8 cellular contexts compared by ENCODE assay signal in the genomic region with DNA sequence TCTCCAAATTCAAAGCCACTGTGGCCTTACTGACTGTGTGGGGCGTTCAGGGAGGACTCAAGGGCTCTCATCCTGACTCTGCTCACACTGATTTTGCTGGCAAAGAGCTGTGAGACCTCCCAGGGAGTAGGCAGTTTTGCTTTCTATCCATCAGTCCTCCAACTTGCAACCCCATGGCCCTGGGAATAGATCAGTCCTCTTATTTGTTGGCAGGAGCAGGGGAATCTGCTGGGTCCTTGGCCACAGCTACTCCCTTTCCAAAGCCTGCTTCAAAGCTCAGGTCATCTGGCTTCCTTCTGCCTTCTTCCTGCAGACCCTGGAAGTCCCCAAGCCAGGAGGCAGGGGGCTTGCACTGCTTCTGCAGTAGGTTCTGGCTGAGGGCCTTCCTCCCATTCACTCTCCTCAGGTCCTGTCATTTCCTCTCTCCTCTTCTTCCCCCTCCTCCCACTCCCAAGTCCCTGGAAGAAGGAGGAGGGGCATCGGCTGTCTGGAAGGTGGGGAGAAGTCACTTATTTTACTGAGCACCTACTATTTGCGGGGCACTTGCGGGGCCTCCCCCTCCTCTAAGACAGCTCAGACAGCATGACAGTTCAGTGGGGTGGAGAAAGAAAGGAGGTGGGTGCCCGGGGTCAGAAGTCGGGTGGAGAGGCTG. TPM values are rescaled to one million over a fixed set of nuclear protein-coding genes. Genes with fewer than 3 reads are reported as not detected.
A peak's percentile ranks its signal among the peaks of the same experiment; 100 is the strongest.
DNase-seq lines count a peak whose midpoint lies in the region; ATAC-seq and TF ChIP-seq lines count a peak whose summit lies in the region.

No MANE protein-coding gene starts in this region.

- ATAC-seq in CD4-positive, alpha-beta T cell (ENCODE audit: poor library complexity) = no peak
- ATAC-seq in natural killer cell treated with Interleukin-12 subunit alpha and Interleukin-12 subunit beta and Interleukin-15 and Interleukin-18, amount 100 ng/mL, for 72 hours = peak in 1 of 2 donors; percentile 17
- ATAC-seq in HG03521 (IDR thresholded peaks at IDR 0.05; ENCODE audit: unreplicated experiment) (no peak), HG03095 (IDR thresholded peaks at IDR 0.05; ENCODE audit: unreplicated experiment) (no peak)

- DNase-seq in CD4-positive, alpha-beta T cell = no peak
- DNase-seq in MG63 (peak; percentile 49), HPDE6-E6E7 (ENCODE audit: extremely low spot score) (no peak), NCI-H748 treated with DMSO at 0.1 percent for 48 hours (lab: John Stamatoyannopoulos, UW) (no peak)
- no peak for DNase-seq in natural killer cell treated with Interleukin-12 subunit alpha and Interleukin-12 subunit beta and Interleukin-15 and Interleukin-18, amount 100 ng/mL, for 72 hours (ENCODE audit: low spot score)

- H3K4me1 ChIP-seq in duodenal mucosa (ENCODE audit: control insufficient read depth in 1 of 2, insufficient read depth in 2 of 2, low read length in 2 of 2) = peaks cover 13 to 22% of the 10 kb centered on the region in 2 donors

- H3K36me3 ChIP-seq in MG63 = no peaks in the 10 kb centered on the region
- no peaks in the 10 kb centered on the region for H3K36me3 ChIP-seq in duodenal mucosa (ENCODE audit: control insufficient read depth in 1 of 2, insufficient read depth in 2 of 2, low read length in 2 of 2)

- H3K4me3 ChIP-seq in MG63 (peak overlapping the region; percentile 61), duodenal mucosa (ENCODE audit: low read depth in 1 of 2, low read length in 2 of 2) (peak overlapping the region; percentile 46 to 62)

- no peaks in the 10 kb centered on the region for H3K9me3 ChIP-seq in CD4-positive, alpha-beta T cell (ENCODE audit: control insufficient read depth, low read length)
- H3K9me3 ChIP-seq in MG63 (no peaks in the 10 kb centered on the region), duodenal mucosa (ENCODE audit: control insufficient read depth in 1 of 2, low read length in 2 of 2) (no peaks in the 10 kb centered on the region)

- intact Hi-C loops in CD4-positive, alpha-beta T cell (cut with DNase I, micrococcal nuclease) = no loop called here

- H3K9ac ChIP-seq in duodenal mucosa (ENCODE audit: low read depth in 1 of 2, low read length in 2 of 2) = peak overlapping the region in 1 of 2 donors; percentile 16

- H3K27ac ChIP-seq in CD4-positive, alpha-beta T cell (ENCODE audit: low read depth, low read length) = no peak overlapping the region
- H3K27ac ChIP-seq in duodenal mucosa (ENCODE audit: low read depth, low read length) = no peak overlapping the region

- H3K27ac Mint-ChIP-seq in CD4-positive, alpha-beta T cell = no peak overlapping the region
- no peak overlapping the region for H3K27ac Mint-ChIP-seq in natural killer cell treated with Interleukin-12 subunit alpha and Interleukin-12 subunit beta and Interleukin-15 and Interleukin-18, amount 100 ng/mL, for 72 hours

- peaks cover under 1% of the 10 kb centered on the region for H3K36me3 Mint-ChIP-seq in CD4-positive, alpha-beta T cell (ENCODE audit: low read depth)
- no peaks in the 10 kb centered on the region for H3K36me3 Mint-ChIP-seq in natural killer cell treated with Interleukin-12 subunit alpha and Interleukin-12 subunit beta and Interleukin-15 and Interleukin-18, amount 100 ng/mL, for 72 hours

- peaks cover 78% of the 10 kb centered on the region for H3K27me3 Mint-ChIP-seq in CD4-positive, alpha-beta T cell
- H3K27me3 Mint-ChIP-seq in natural killer cell treated with Interleukin-12 subunit alpha and Interleukin-12 subunit beta and Interleukin-15 and Interleukin-18, amount 100 ng/mL, for 72 hours = peaks cover 52 to 53% of the 10 kb centered on the region in 2 donors

- peaks cover 40% of the 10 kb centered on the region for H3K27me3 ChIP-seq in CD4-positive, alpha-beta T cell (ENCODE audit: control insufficient read depth, insufficient read depth, low read length)
- H3K27me3 ChIP-seq in MG63 (no peaks in the 10 kb centered on the region), duodenal mucosa (ENCODE audit: control insufficient read depth in 1 of 2, insufficient read depth in 2 of 2, low read length in 2 of 2) (peaks cover 30 to 40% of the 10 kb centered on the region in 2 donors)

- H3K4me3 Mint-ChIP-seq in CD4-positive, alpha-beta T cell = peak overlapping the region; percentile 59
- H3K4me3 Mint-ChIP-seq in natural killer cell treated with Interleukin-12 subunit alpha and Interleukin-12 subunit beta and Interleukin-15 and Interleukin-18, amount 100 ng/mL, for 72 hours = peak overlapping the region; percentile 69

- CTCF ChIA-PET in CD4-positive, alpha-beta T cell (lab: Charles Lee) = no interaction called here

- H3K9me3 Mint-ChIP-seq in CD4-positive, alpha-beta T cell = no peaks in the 10 kb centered on the region
- H3K9me3 Mint-ChIP-seq in natural killer cell treated with Interleukin-12 subunit alpha and Interleukin-12 subunit beta and Interleukin-15 and Interleukin-18, amount 100 ng/mL, for 72 hours = no peaks in the 10 kb centered on the region

- no peak for TF ChIP-seq CTCF in CD4-positive, alpha-beta T cell (IDR thresholded peaks at IDR 0.05)

- H3K4me1 Mint-ChIP-seq in CD4-positive, alpha-beta T cell (ENCODE audit: low read depth) = peaks cover 29% of the 10 kb centered on the region
- H3K4me1 Mint-ChIP-seq in natural killer cell treated with Interleukin-12 subunit alpha and Interleukin-12 subunit beta and Interleukin-15 and Interleukin-18, amount 100 ng/mL, for 72 hours (ENCODE audit: low read depth in 2 of 2) = peaks cover 0 to 7% of the 10 kb centered on the region in 2 donors

- POLR2A ChIA-PET in CD4-positive, alpha-beta T cell (lab: Charles Lee) = no interaction called here

RNA-seq across cellular contexts. Expression of a gene that starts 0.8 kb away (rescaled TPM):
- total RNA-seq in CD4-positive, alpha-beta T cell = 1 to 10 TPM; 2.8 to 4.3 TPM
- total RNA-seq in MG63 (2014; rRNA removed; shearing (Covaris generic); ENCODE audit: low replicate concordance) = 17.7 and 22.9 TPM in 2 replicates
- total RNA-seq in natural killer cell treated with Interleukin-12 subunit alpha and Interleukin-12 subunit beta and Interleukin-15 and Interleukin-18, amount 100 ng/mL, for 72 hours = 1 to 10 TPM in 1 of 2 donors, under 1 TPM in 1; 0.21 to 1.2 TPM

RNA-seq across cellular contexts. Expression of a gene that starts 31.2 kb away (rescaled TPM):
- 10 to 100 TPM; 34.8 to 39.9 TPM for total RNA-seq in CD4-positive, alpha-beta T cell
- total RNA-seq in MG63 (2014; rRNA removed; shearing (Covaris generic); ENCODE audit: low replicate concordance) = 108 and 190 TPM in 2 replicates
- total RNA-seq in natural killer cell treated with Interleukin-12 subunit alpha and Interleukin-12 subunit beta and Interleukin-15 and Interleukin-18, amount 100 ng/mL, for 72 hours = 10 to 100 TPM; 41.6 to 57.8 TPM
